ENCODE assay signal across 8 cellular contexts in the genomic region with DNA sequence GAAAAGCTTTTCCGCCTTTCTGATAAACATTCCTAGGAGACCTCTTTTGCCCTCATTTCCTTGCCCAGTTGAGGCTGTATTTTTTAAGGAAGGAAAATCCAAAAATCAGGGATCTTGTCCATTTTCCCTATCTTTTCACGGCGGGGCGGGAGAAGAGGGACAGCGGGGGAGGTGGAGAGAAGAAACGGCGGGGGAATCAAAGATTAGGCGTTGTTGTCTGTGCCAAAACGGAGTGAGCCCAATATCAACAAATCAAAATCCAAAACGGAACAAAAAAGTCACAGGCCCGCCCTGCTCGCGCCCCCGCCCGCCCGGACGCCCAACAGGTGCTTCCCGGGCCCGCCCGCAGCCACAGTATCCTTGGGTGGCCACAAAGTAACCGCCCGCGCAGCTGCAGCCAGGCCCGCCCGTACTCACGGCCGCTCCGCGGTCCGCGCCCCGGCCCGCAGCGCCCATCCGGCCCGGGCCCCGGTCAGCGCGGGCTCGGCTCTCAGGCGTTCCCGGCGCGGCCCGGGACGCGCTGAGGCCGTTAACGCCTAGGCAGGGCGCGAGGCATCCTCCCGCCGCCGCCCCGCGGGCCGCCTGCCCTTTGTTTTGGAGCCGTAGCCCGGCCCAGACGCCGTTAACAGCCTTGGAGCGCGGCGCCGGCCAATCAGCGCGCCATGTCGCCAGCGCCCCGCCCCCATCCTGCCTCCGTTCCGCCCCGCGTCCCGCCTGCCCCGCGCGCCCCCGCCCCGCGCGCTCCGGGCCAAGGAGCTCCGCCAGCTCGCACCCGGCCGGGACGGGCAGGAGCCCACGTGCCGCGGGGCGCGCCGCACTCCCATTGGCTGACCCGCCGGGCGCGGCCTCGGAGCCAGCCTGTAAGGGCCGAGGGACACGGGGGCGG. TPM values are rescaled to one million over a fixed set of nuclear protein-coding genes. Genes with fewer than 3 reads are reported as not detected.
DNase-seq lines count a peak whose midpoint lies in the region; ATAC-seq and TF ChIP-seq lines count a peak whose summit lies in the region.

A gene with protein sequence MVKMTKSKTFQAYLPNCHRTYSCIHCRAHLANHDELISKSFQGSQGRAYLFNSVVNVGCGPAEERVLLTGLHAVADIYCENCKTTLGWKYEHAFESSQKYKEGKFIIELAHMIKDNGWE (minus strand): TSS at position 597 of the 886 bp plus-strand sequence. CDS start 25,050 bp downstream, outside the sequence.

- no peaks in the 10 kb centered on the region for H4K20me1 ChIP-seq in GM23338 (replicated peaks; ENCODE audit: insufficient read depth)

- no peaks in the 10 kb centered on the region for H3K9me3 Mint-ChIP-seq in GM23338
- H3K9me3 Mint-ChIP-seq in natural killer cell treated with Interleukin-12 subunit alpha and Interleukin-12 subunit beta and Interleukin-15 and Interleukin-18, amount 100 ng/mL, for 72 hours = no peaks in the 10 kb centered on the region

- peak within 1 kb of the TSS; percentile 91 for H3K4me3 Mint-ChIP-seq in GM23338
- H3K4me3 Mint-ChIP-seq in natural killer cell treated with Interleukin-12 subunit alpha and Interleukin-12 subunit beta and Interleukin-15 and Interleukin-18, amount 100 ng/mL, for 72 hours = peak within 1 kb of the TSS; percentile 90

- peaks cover 3% of the 10 kb centered on the region for H3F3A ChIP-seq in GM23338 (replicated peaks; ENCODE audit: low read depth)

- TF ChIP-seq CTCF in GM23338 (conservative IDR thresholded peaks at IDR 0.05; ENCODE audit: low read depth in 2 of 2) (no peak), RWPE2 (IDR thresholded peaks at IDR 0.05; ENCODE audit: poor library complexity, severe bottlenecking) (no peak), fibroblast of the aortic adventitia (IDR thresholded peaks at IDR 0.05; ENCODE audit: insufficient read depth, low read length) (no peak)

- peaks cover 2% of the 10 kb centered on the region for H3K9me3 ChIP-seq in RWPE2 (ENCODE audit: severe bottlenecking)

- H3K27ac ChIP-seq in GM23338 (ENCODE audit: low read depth) (peak within 1 kb of the TSS; percentile 75; the same call in 1 of the 2 replicates), RWPE2 (ENCODE audit: poor library complexity, severe bottlenecking) (no peak within 1 kb of the TSS)

- H3K27me3 Mint-ChIP-seq in GM23338 (ENCODE audit: insufficient read depth, low read depth, poor library complexity) = peaks cover 24% of the 10 kb centered on the region
- H3K27me3 Mint-ChIP-seq in natural killer cell treated with Interleukin-12 subunit alpha and Interleukin-12 subunit beta and Interleukin-15 and Interleukin-18, amount 100 ng/mL, for 72 hours = no peaks in the 10 kb centered on the region

- peak within 1 kb of the TSS; percentile 97 for H3K4me3 ChIP-seq in GM23338
- H3K4me3 ChIP-seq in RWPE2 (ENCODE audit: severe bottlenecking) = peak within 1 kb of the TSS; percentile 53
- H3K4me3 ChIP-seq in fibroblast of the aortic adventitia (ENCODE audit: low read depth, low read length) = peak within 1 kb of the TSS; percentile 70

- no peaks in the 10 kb centered on the region for H3K79me2 ChIP-seq in GM23338 (replicated peaks; ENCODE audit: insufficient read depth)

- no peaks in the 10 kb centered on the region; the same call in 2 of the 3 replicates for H3K36me3 Mint-ChIP-seq in GM23338 (ENCODE audit: low read depth)
- no peaks in the 10 kb centered on the region for H3K36me3 Mint-ChIP-seq in natural killer cell treated with Interleukin-12 subunit alpha and Interleukin-12 subunit beta and Interleukin-15 and Interleukin-18, amount 100 ng/mL, for 72 hours

- H3K27me3 ChIP-seq in GM23338 (ENCODE audit: insufficient read depth) (peaks cover 30% of the 10 kb centered on the region), RWPE2 (ENCODE audit: insufficient read depth, poor library complexity, severe bottlenecking) (no peaks in the 10 kb centered on the region)

- H3K9me2 ChIP-seq in GM23338 (ENCODE audit: insufficient read depth) = no peaks in the 10 kb centered on the region

- H2AFZ ChIP-seq in GM23338 = peak within 1 kb of the TSS; percentile 99

- H3K36me3 ChIP-seq in GM23338 (ENCODE audit: insufficient read depth) (no peaks in the 10 kb centered on the region), RWPE2 (ENCODE audit: low read depth) (no peaks in the 10 kb centered on the region)

- H3K4me2 ChIP-seq in GM23338 = peak within 1 kb of the TSS; percentile 100

- DNase-seq in EL (peak; percentile 97), GM23338 (ENCODE audit: low spot score) (peak; percentile 97), LHCN-M2 (ENCODE audit: low read depth) (peak; percentile 95), RWPE2 (ENCODE audit: low spot score) (peak; percentile 89), fibroblast of the aortic adventitia (ENCODE audit: low read depth) (peak; percentile 92)
- peak; percentile 95 for DNase-seq in activated effector memory CD4-positive, alpha-beta T cell treated with Interleukin-2 at 50 U/mL for 16 hours
- peak; percentile 99 for DNase-seq in natural killer cell treated with Interleukin-12 subunit alpha and Interleukin-12 subunit beta and Interleukin-15 and Interleukin-18, amount 100 ng/mL, for 72 hours (ENCODE audit: low spot score)
- DNase-seq in stimulated activated naive CD4-positive, alpha-beta T cell (lab: John Stamatoyannopoulos, UW) = peak; percentile 92 to 97 (median 94)

- H3K4me1 ChIP-seq in GM23338 (ENCODE audit: insufficient read depth) = peaks cover 14% of the 10 kb centered on the region
- peaks cover 5% of the 10 kb centered on the region for H3K4me1 ChIP-seq in RWPE2 (ENCODE audit: insufficient read depth, poor library complexity, severe bottlenecking)

- H3K27ac Mint-ChIP-seq in GM23338 = peak within 1 kb of the TSS; percentile 92
- H3K27ac Mint-ChIP-seq in natural killer cell treated with Interleukin-12 subunit alpha and Interleukin-12 subunit beta and Interleukin-15 and Interleukin-18, amount 100 ng/mL, for 72 hours = peak within 1 kb of the TSS; percentile 80 to 97

- H3K4me1 Mint-ChIP-seq in GM23338 = peaks cover 16% of the 10 kb centered on the region
- peaks cover 53 to 58% of the 10 kb centered on the region in 2 donors for H3K4me1 Mint-ChIP-seq in natural killer cell treated with Interleukin-12 subunit alpha and Interleukin-12 subunit beta and Interleukin-15 and Interleukin-18, amount 100 ng/mL, for 72 hours (ENCODE audit: low read depth in 2 of 2)

- ATAC-seq in GM23338 = peak; percentile 93
- peak; percentile 91 for ATAC-seq in RWPE2 (ENCODE audit: low read depth)
- peak; percentile 97 for ATAC-seq in natural killer cell treated with Interleukin-12 subunit alpha and Interleukin-12 subunit beta and Interleukin-15 and Interleukin-18, amount 100 ng/mL, for 72 hours

RNA-seq across cellular contexts. Expression of the gene that starts here (rescaled TPM):
- 5.5 and 6.0 TPM in 2 replicates for total RNA-seq in GM23338 (2014; rRNA removed; shearing (Covaris generic))
- polyA plus RNA-seq in GM23338 (2016; fragmentation: Nextera tagmentation; extraction: Ambion mirVana) = 4.4 and 4.9 TPM in 2 replicates
- 0.38 and 0.80 TPM in 2 replicates for total RNA-seq in LHCN-M2 (2014; rRNA removed)
- 0.62 TPM for polyA plus RNA-seq in LHCN-M2 (2012)
- 1.3 and 4.4 TPM in 2 replicates for total RNA-seq in fibroblast of the aortic adventitia (ENCODE audit: low replicate concordance)
- total RNA-seq in natural killer cell treated with Interleukin-12 subunit alpha and Interleukin-12 subunit beta and Interleukin-15 and Interleukin-18, amount 100 ng/mL, for 72 hours = 10 to 100 TPM; 14.2 to 19.0 TPM

Comparison
In these comparisons a context has a peak if more than half of its experiments do, and no peak if none do; other contexts are left out.
1. Peak in DNase-seq in LHCN-M2; RNA of the gene not detected or under 1 TPM.